ENCODE assay signal across 3 cellular contexts in genomic region chr13:74335370-74335769, GRCh38.
"Had no signal": no experiment of that assay in that cellular context is flagged by ENCODE, and none has a peak within 500 bp of the region (broad histone marks: within the 10 kb centered on the region; RNA-seq: fewer than 3 reads in every experiment).

No MANE protein-coding gene starts in this region.

- H3K4me3 ChIP-seq: GM12878 had no signal

- DNase-seq: GDM1, GF-D8 had no signal

- ATAC-seq: GM12878 had no signal
